Comparison of ENCODE assay signal across 27 cellular contexts in the genomic region with DNA sequence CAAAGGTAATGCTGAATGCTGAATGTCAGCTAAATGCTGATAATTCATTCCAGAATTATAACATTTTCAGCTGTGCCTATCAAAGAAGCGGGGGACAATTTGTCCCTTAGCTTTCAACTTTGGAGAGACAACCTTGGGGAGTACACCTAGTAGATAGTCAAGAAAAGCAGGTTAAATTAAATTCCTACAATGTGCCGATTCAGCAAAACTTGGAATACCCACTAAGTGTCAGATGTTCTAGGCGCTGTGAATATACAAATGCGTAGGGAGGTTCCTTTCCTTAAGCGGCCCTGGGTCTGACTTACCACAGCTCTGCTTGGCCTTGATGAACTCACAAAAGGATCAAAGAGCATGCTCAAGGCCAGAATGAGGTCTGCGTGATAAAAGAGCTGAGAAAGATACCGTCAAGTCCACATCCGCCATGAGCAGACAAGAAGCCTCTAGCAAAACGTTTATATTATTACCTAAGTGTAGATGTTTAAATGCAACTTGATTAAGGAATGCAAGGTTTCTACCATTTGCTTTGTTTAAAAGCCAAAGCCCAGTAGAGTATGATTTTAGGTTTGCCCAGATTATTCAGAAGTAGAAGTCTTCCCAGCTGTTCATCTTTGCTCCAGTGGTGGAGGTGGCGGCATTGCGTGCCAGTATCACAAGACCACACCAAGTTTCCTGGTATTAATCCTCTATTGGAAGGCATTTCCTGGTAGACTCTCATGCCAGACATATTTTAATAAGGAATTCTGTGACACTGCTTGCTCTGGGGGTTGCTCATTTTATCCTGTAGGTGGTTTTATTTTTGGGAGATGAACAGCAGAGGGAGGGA.
DNase-seq lines count a peak whose midpoint lies in the region; ATAC-seq and TF ChIP-seq lines count a peak whose summit lies in the region.
"Had no signal": no experiment of that assay in that cellular context is flagged by ENCODE, and none has a peak within 500 bp of the region (broad histone marks: within the 10 kb centered on the region; RNA-seq: fewer than 3 reads in every experiment).

No MANE protein-coding gene starts in this region.

- H3K27ac Mint-ChIP-seq in activated naive CD4-positive, alpha-beta T cell treated with anti-CD3 and anti-CD28 coated beads, Interleukin-2, amount 50 U/mL, for 24 hours, result peak overlapping the region; percentile 9
- no peak overlapping the region for H3K27ac Mint-ChIP-seq in activated naive CD4-positive, alpha-beta T cell treated with anti-CD3 and anti-CD28 coated beads for 36 hours
- H3K27ac Mint-ChIP-seq in stimulated activated memory B cell treated with anti-CD40 and anti-IgM and Interleukin-4, amounts not matched to agents 10 μg/mL and 1 μg/mL and 100 μg/mL, for 72 hours, result peak overlapping the region; percentile 23
- H3K27ac Mint-ChIP-seq: activated CD4-positive, alpha-beta T cell treated with anti-CD3 and anti-CD28 coated beads for 36 hours; activated CD8-positive, alpha-beta T cell treated with anti-CD3 and anti-CD28 coated beads, Interleukin-2, amount 10 ng/mL, durations not matched to agents 7 days and 5 days; activated naive CD8-positive, alpha-beta T cell; activated T-helper 17 cell treated with anti-CD3 and anti-CD28 coated beads, Interleukin-2, amount 50 U/mL, for 72 hours; CD8-positive, alpha-beta T cell; stimulated activated effector memory CD8-positive, alpha-beta T cell treated with anti-CD3 and anti-CD28 coated beads, Interleukin-12 subunit alpha, Interleukin-12 subunit beta, amount 100 ng/mL, for 72 hours; type B pancreatic cell had no signal

- no peak overlapping the region for H2AFZ ChIP-seq in Loucy (ENCODE audit: low read length)

- no peaks in the 10 kb centered on the region for H3K36me3 Mint-ChIP-seq in activated naive CD4-positive, alpha-beta T cell treated with anti-CD3 and anti-CD28 coated beads, Interleukin-2, amount 50 U/mL, for 24 hours
- H3K36me3 Mint-ChIP-seq in activated naive CD4-positive, alpha-beta T cell treated with anti-CD3 and anti-CD28 coated beads for 36 hours (ENCODE audit: low read depth), result no peaks in the 10 kb centered on the region
- H3K36me3 Mint-ChIP-seq in stimulated activated memory B cell treated with anti-CD40 and anti-IgM and Interleukin-4, amounts not matched to agents 10 μg/mL and 1 μg/mL and 100 μg/mL, for 72 hours, result peaks cover 19% of the 10 kb centered on the region
- H3K36me3 Mint-ChIP-seq: CD8-positive, alpha-beta T cell; stimulated activated effector memory CD8-positive, alpha-beta T cell treated with anti-CD3 and anti-CD28 coated beads, Interleukin-12 subunit alpha, Interleukin-12 subunit beta, amount 100 ng/mL, for 72 hours; type B pancreatic cell had no signal

- peaks cover 81% of the 10 kb centered on the region for H3K4me1 ChIP-seq in Loucy (ENCODE audit: insufficient read depth, low read length, poor library complexity, severe bottlenecking)
- H3K4me1 ChIP-seq: left lung, prostate gland had no signal

- no peaks in the 10 kb centered on the region for H3K27me3 Mint-ChIP-seq in activated naive CD4-positive, alpha-beta T cell treated with anti-CD3 and anti-CD28 coated beads, Interleukin-2, amount 50 U/mL, for 24 hours
- no peaks in the 10 kb centered on the region for H3K27me3 Mint-ChIP-seq in activated naive CD4-positive, alpha-beta T cell treated with anti-CD3 and anti-CD28 coated beads for 36 hours (ENCODE audit: low read depth)
- no peaks in the 10 kb centered on the region for H3K27me3 Mint-ChIP-seq in stimulated activated memory B cell treated with anti-CD40 and anti-IgM and Interleukin-4, amounts not matched to agents 10 μg/mL and 1 μg/mL and 100 μg/mL, for 72 hours

- H3K79me2 ChIP-seq in Loucy (ENCODE audit: insufficient read depth, low read length), result no peaks in the 10 kb centered on the region

- H3F3A ChIP-seq in Loucy (ENCODE audit: low read depth), result peaks cover 10% of the 10 kb centered on the region; the same call in 1 of the 2 replicates

- intact Hi-C loops in activated naive CD4-positive, alpha-beta T cell treated with anti-CD3 and anti-CD28 coated beads for 36 hours (cut with micrococcal nuclease), result no loop called here
- intact Hi-C loops in cardiac septum (cut with DNase I), result no loop called here

- no peaks in the 10 kb centered on the region for H3K9me2 ChIP-seq in Loucy (replicated peaks; ENCODE audit: low read depth, low read length)

- H3K9ac ChIP-seq in Loucy (ENCODE audit: low read depth, low read length, poor library complexity, severe bottlenecking), result peak overlapping the region; percentile 3

- H4K20me1 ChIP-seq in Loucy (ENCODE audit: insufficient read depth, low read length, poor library complexity, severe bottlenecking), result no peaks in the 10 kb centered on the region

- peaks cover 13% of the 10 kb centered on the region for H3K9me3 ChIP-seq in Loucy (ENCODE audit: insufficient read depth, low read depth, low read length)
- H3K9me3 ChIP-seq: prostate gland, sigmoid colon had no signal

- no peak overlapping the region for H3K4me3 Mint-ChIP-seq in activated naive CD4-positive, alpha-beta T cell treated with anti-CD3 and anti-CD28 coated beads, Interleukin-2, amount 50 U/mL, for 24 hours
- H3K4me3 Mint-ChIP-seq in activated naive CD4-positive, alpha-beta T cell treated with anti-CD3 and anti-CD28 coated beads for 36 hours, result no peak overlapping the region
- H3K4me3 Mint-ChIP-seq in stimulated activated memory B cell treated with anti-CD40 and anti-IgM and Interleukin-4, amounts not matched to agents 10 μg/mL and 1 μg/mL and 100 μg/mL, for 72 hours, result no peak overlapping the region
- H3K4me3 Mint-ChIP-seq: activated CD4-positive, alpha-beta T cell treated with anti-CD3 and anti-CD28 coated beads for 36 hours; activated CD8-positive, alpha-beta T cell treated with anti-CD3 and anti-CD28 coated beads, Interleukin-2, amount 10 ng/mL, durations not matched to agents 7 days and 5 days; activated naive CD8-positive, alpha-beta T cell; activated T-helper 17 cell treated with anti-CD3 and anti-CD28 coated beads, Interleukin-2, amount 50 U/mL, for 72 hours; CD8-positive, alpha-beta T cell; stimulated activated effector memory CD8-positive, alpha-beta T cell treated with anti-CD3 and anti-CD28 coated beads, Interleukin-12 subunit alpha, Interleukin-12 subunit beta, amount 100 ng/mL, for 72 hours; type B pancreatic cell had no signal

- peaks cover 6% of the 10 kb centered on the region for H3K36me3 ChIP-seq in Loucy (ENCODE audit: insufficient read depth, low read length)
- H3K36me3 ChIP-seq: left lung, prostate gland, sigmoid colon had no signal

- H3K4me3 ChIP-seq in Loucy (ENCODE audit: low read length, poor library complexity, severe bottlenecking) (no peak overlapping the region), fibroblast of villous mesenchyme (ENCODE audit: low read depth, low read length) (no peak overlapping the region)
- H3K4me3 ChIP-seq: left lung, prostate gland, sigmoid colon had no signal

- TF ChIP-seq CTCF in Loucy (conservative IDR thresholded peaks at IDR 0.05; ENCODE audit: low read length) (no peak), fibroblast of villous mesenchyme (IDR thresholded peaks at IDR 0.05; ENCODE audit: insufficient read depth, low read depth, low read length) (no peak)

- ATAC-seq in stimulated activated memory B cell treated with anti-CD40 and anti-IgM and Interleukin-4, amounts not matched to agents 10 μg/mL and 1 μg/mL and 100 μg/mL, for 72 hours, result no peak
- no peak for ATAC-seq in GM21423 (IDR thresholded peaks at IDR 0.05; ENCODE audit: unreplicated experiment)
- ATAC-seq: activated CD4-positive, alpha-beta T cell treated with anti-CD3 and anti-CD28 coated beads for 36 hours; activated CD8-positive, alpha-beta T cell treated with anti-CD3 and anti-CD28 coated beads, Interleukin-2, amount 10 ng/mL, durations not matched to agents 7 days and 5 days; activated T-helper 17 cell treated with anti-CD3 and anti-CD28 coated beads, Interleukin-2, amount 50 U/mL, for 72 hours; CD8-positive, alpha-beta T cell; stimulated activated effector memory CD8-positive, alpha-beta T cell treated with anti-CD3 and anti-CD28 coated beads, Interleukin-12 subunit alpha, Interleukin-12 subunit beta, amount 100 ng/mL, for 72 hours had no signal

- no peak for DNase-seq in activated naive CD4-positive, alpha-beta T cell treated with anti-CD3 and anti-CD28 coated beads for 36 hours
- DNase-seq in fibroblast of villous mesenchyme (ENCODE audit: low read depth) (peak; percentile 24), cardiac septum (ENCODE audit: low spot score) (no peak)
- no peak for DNase-seq in stimulated activated CD4-positive, alpha-beta T cell treated with anti-CD3 and anti-CD28 coated beads, Interleukin-2, amount 100 ng/mL, for 48 hours
- DNase-seq: 8988T; activated CD4-positive, alpha-beta T cell treated with anti-CD3 and anti-CD28 coated beads for 36 hours; activated CD8-positive, alpha-beta T cell treated with anti-CD3 and anti-CD28 coated beads, Interleukin-2, amount 10 ng/mL, durations not matched to agents 7 days and 5 days; CD8-positive, alpha-beta T cell; effector memory CD4-positive, alpha-beta T cell; Kasumi-1; left lung; mesenchymal stem cell; NCI-H1092 treated with DMSO at 0.1 percent for 48 hours; NCI-H1694 treated with DMSO at 0.1 percent for 48 hours; NCI-H510A; sigmoid colon; stimulated activated CD4-positive, alpha-beta T cell treated with anti-CD3 and anti-CD28 coated beads, Interleukin-15, amount 100 ng/mL, for 24 hours; T-helper 9 cell had no signal

- H3K4me1 Mint-ChIP-seq in activated naive CD4-positive, alpha-beta T cell treated with anti-CD3 and anti-CD28 coated beads, Interleukin-2, amount 50 U/mL, for 24 hours, result peaks cover 37% of the 10 kb centered on the region
- peaks cover 32% of the 10 kb centered on the region for H3K4me1 Mint-ChIP-seq in activated naive CD4-positive, alpha-beta T cell treated with anti-CD3 and anti-CD28 coated beads for 36 hours (ENCODE audit: low read depth)
- peaks cover 55% of the 10 kb centered on the region for H3K4me1 Mint-ChIP-seq in stimulated activated memory B cell treated with anti-CD40 and anti-IgM and Interleukin-4, amounts not matched to agents 10 μg/mL and 1 μg/mL and 100 μg/mL, for 72 hours

- H3K27me3 ChIP-seq in Loucy (ENCODE audit: insufficient read depth, low read length, poor library complexity, severe bottlenecking), result no peaks in the 10 kb centered on the region
- H3K27me3 ChIP-seq: sigmoid colon had no signal

- H3K9me3 Mint-ChIP-seq in activated naive CD4-positive, alpha-beta T cell treated with anti-CD3 and anti-CD28 coated beads, Interleukin-2, amount 50 U/mL, for 24 hours, result peaks cover 6% of the 10 kb centered on the region
- peaks cover 3% of the 10 kb centered on the region for H3K9me3 Mint-ChIP-seq in activated naive CD4-positive, alpha-beta T cell treated with anti-CD3 and anti-CD28 coated beads for 36 hours
- peaks cover 3% of the 10 kb centered on the region for H3K9me3 Mint-ChIP-seq in stimulated activated memory B cell treated with anti-CD40 and anti-IgM and Interleukin-4, amounts not matched to agents 10 μg/mL and 1 μg/mL and 100 μg/mL, for 72 hours
- H3K9me3 Mint-ChIP-seq: activated T-helper 17 cell treated with anti-CD3 and anti-CD28 coated beads, Interleukin-2, amount 50 U/mL, for 72 hours; CD8-positive, alpha-beta T cell; stimulated activated effector memory CD8-positive, alpha-beta T cell treated with anti-CD3 and anti-CD28 coated beads, Interleukin-12 subunit alpha, Interleukin-12 subunit beta, amount 100 ng/mL, for 72 hours had no signal

- CTCF ChIA-PET in activated naive CD4-positive, alpha-beta T cell treated with anti-CD3 and anti-CD28 coated beads for 36 hours (lab: Charles Lee), result interaction anchor here (0.6 to 2.1 kb wide), 2 partner anchors 12 to 223 kb away, joined by 3 to 7 read pairs; no protein-coding TSS in a partner anchor

- H3K4me2 ChIP-seq in Loucy (ENCODE audit: low read depth, low read length, poor library complexity, severe bottlenecking), result peak overlapping the region; percentile 72
